ENCODE assay signal across 8 cellular contexts in the genomic region with DNA sequence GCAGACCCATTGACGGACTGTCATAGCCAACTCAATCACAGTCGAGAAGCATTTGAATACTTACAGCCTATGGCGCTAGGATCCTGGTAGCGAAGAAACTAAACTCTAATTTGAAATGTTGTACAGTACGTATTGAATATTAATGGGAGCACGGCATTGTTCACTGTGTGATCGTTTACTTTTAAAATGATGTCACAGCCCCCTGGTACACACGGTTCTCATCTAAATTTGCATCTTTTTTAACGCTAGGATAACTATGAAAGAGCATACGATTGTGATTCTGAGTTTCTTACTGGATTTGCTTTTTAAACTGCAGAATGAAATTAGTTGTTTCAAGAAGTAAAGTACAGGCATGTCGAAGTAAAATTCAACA. TPM values are rescaled to one million over a fixed set of nuclear protein-coding genes. Genes with fewer than 3 reads are reported as not detected.
DNase-seq lines count a peak whose midpoint lies in the region; ATAC-seq and TF ChIP-seq lines count a peak whose summit lies in the region.

No MANE protein-coding gene starts in this region.

- H3K27ac Mint-ChIP-seq in activated B cell treated with CpG ODN at 0.5 μM for 24 hours: peak overlapping the region; percentile 96

- POLR2A ChIA-PET in BJ (lab: Charles Lee) (no interaction called here), activated B cell treated with CpG ODN at 0.5 μM for 24 hours (lab: Charles Lee) (interaction anchor here (0.6 to 0.8 kb wide), 2 partner anchors 13 to 75 kb away, joined by 3 read pairs; partner anchors contain the start of genes ARMC10 and FBXL13)

- peaks cover 40% of the 10 kb centered on the region for H3K4me1 Mint-ChIP-seq in activated B cell treated with CpG ODN at 0.5 μM for 24 hours

- no peak overlapping the region for H3K27ac ChIP-seq in iPS-18a (ENCODE audit: low read length)

- peaks cover 12% of the 10 kb centered on the region for H3K36me3 Mint-ChIP-seq in activated B cell treated with CpG ODN at 0.5 μM for 24 hours (ENCODE audit: low read depth)

- ATAC-seq in GM21619 (IDR thresholded peaks at IDR 0.05; ENCODE audit: unreplicated experiment): peak; percentile 18
- peak; percentile 22 for ATAC-seq in activated B cell treated with CpG ODN at 0.5 μM for 24 hours (ENCODE audit: low read depth)
- no peak for ATAC-seq in HG02678 (IDR thresholded peaks at IDR 0.05; ENCODE audit: unreplicated experiment)
- no peak for ATAC-seq in GM18498 (IDR thresholded peaks at IDR 0.05; ENCODE audit: unreplicated experiment)

- H3K9ac ChIP-seq in iPS-18a (ENCODE audit: low read length): peak overlapping the region; percentile 82

- TF ChIP-seq CTCF in BJ (IDR thresholded peaks at IDR 0.05; ENCODE audit: insufficient read depth, low read depth, low read length) (no peak), activated B cell treated with CpG ODN at 0.5 μM for 24 hours (IDR thresholded peaks at IDR 0.05) (no peak)

- H3K4me3 Mint-ChIP-seq in activated B cell treated with CpG ODN at 0.5 μM for 24 hours: peak overlapping the region; percentile 98

- no peaks in the 10 kb centered on the region for H3K27me3 ChIP-seq in BJ (ENCODE audit: control insufficient read depth, insufficient read depth, low read length)
- H3K27me3 ChIP-seq in iPS-18a (ENCODE audit: control insufficient read depth, insufficient read depth, low read length): peaks cover 9% of the 10 kb centered on the region

- H3K9me3 ChIP-seq in iPS-18a (ENCODE audit: control insufficient read depth, low read depth, low read length): no peaks in the 10 kb centered on the region

- no peaks in the 10 kb centered on the region for H3K27me3 Mint-ChIP-seq in activated B cell treated with CpG ODN at 0.5 μM for 24 hours

- H3K36me3 ChIP-seq in BJ (ENCODE audit: control insufficient read depth, insufficient read depth, low read length) (no peaks in the 10 kb centered on the region), iPS-18a (ENCODE audit: control insufficient read depth, low read depth, low read length) (no peaks in the 10 kb centered on the region)

- DNase-seq in BJ (ENCODE audit: low read depth) (no peak), activated B cell treated with CpG ODN at 0.5 μM for 24 hours (no peak), superior temporal gyrus (ENCODE audit: extremely low spot score) (peak; percentile 84), DMS114 treated with DMSO at 0.1 percent for 48 hours (lab: John Stamatoyannopoulos, UW; ENCODE audit: unreplicated experiment) (no peak)

- H3K4me1 ChIP-seq in iPS-18a (ENCODE audit: control insufficient read depth, low read depth, low read length): peaks cover 10% of the 10 kb centered on the region

- peak overlapping the region; percentile 39 for H3K4me3 ChIP-seq in BJ (ENCODE audit: low read depth, low read length)
- peak overlapping the region; percentile 95 for H3K4me3 ChIP-seq in iPS-18a (ENCODE audit: low read length)

- CTCF ChIA-PET in BJ (lab: Yijun Ruan, JAX) (no interaction called here), activated B cell treated with CpG ODN at 0.5 μM for 24 hours (lab: Charles Lee) (no interaction called here)

- intact Hi-C loops in activated B cell treated with CpG ODN at 0.5 μM for 24 hours (cut with micrococcal nuclease): loop anchor here (1.0 to 2.0 kb wide), 5 partner anchors 74 to 401 kb away; partner anchors contain the start of genes ARMC10, DNAJC2, FAM185A and PMPCB

- no peaks in the 10 kb centered on the region for H3K9me3 Mint-ChIP-seq in activated B cell treated with CpG ODN at 0.5 μM for 24 hours

RNA-seq across cellular contexts. Expression of gene NAPEPLD, which starts 0.9 kb away (rescaled TPM):
- 2.9 and 4.9 TPM in 2 replicates for polyA plus RNA-seq in BJ (2011; rRNA removed)
- 2.4 and 3.9 TPM in 2 replicates for polyA minus RNA-seq in BJ (2011; rRNA and poly(A)+ RNA removed)
- 14.4 and 15.4 TPM in 2 replicates for total RNA-seq in activated B cell treated with CpG ODN at 0.5 μM for 24 hours

Comparison
In these comparisons a context has a peak if more than half of its experiments do, and no peak if none do; other contexts are left out.
1. ATAC-seq: peak in GM21619 (single experiment) and activated B cell treated with CpG ODN at 0.5 μM for 24 hours (single experiment); none in HG02678 (single experiment) and GM18498 (single experiment).